ENCODE assay signal across 12 cellular contexts in the genomic region with DNA sequence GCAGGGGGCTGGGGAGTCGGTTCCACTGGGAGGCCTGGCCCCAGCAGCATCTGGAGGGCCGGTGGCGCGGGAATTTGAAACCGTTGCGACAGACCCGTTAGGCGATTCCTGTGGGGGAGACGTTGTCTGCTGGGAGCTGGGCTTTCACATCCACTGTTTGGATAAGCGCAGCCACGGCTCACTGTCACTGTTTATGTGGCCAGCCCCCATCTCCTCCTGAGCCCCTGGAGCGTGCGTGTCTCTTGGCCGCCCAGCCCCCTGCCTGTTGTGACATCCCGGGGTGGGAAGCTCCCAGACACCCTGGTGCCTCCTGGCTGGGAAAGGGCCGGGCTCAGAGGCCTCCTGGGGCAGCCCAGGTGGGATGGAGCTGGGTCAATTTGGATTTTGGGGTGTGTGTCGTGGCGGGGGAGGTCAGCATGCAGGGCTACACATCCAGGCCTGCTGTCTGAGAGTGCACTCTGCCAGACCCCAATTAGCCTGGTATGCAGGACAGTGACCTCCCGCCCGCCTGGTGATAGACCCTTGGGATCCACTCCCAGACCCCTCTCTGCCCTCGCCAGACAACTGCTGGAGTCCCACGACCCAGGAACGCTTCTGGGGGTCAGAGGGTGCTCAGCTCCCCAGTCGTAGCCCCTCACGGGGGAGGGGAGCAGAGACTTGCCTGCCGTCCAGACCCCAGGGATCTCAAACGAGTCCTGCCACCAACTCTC.
DNase-seq lines count a peak whose midpoint lies in the region; ATAC-seq, FAIRE-seq and TF ChIP-seq lines count a peak whose summit lies in the region.
"Had no signal": no experiment of that assay in that cellular context is flagged by ENCODE, and none has a peak within 500 bp of the region (broad histone marks: within the 10 kb centered on the region; RNA-seq: fewer than 3 reads in every experiment).

No MANE protein-coding gene starts in this region.

- ATAC-seq in K562 (no peak), HG03108 (IDR thresholded peaks at IDR 0.05; ENCODE audit: unreplicated experiment) (no peak)
- ATAC-seq: PC-3 had no signal

- no peak for TF ChIP-seq POLR2A in K562 (conservative IDR thresholded peaks at IDR 0.05)

- no peaks in the 10 kb centered on the region for H3K9me1 ChIP-seq in K562 (ENCODE audit: control insufficient read depth, insufficient read depth, low read length)

- no peaks in the 10 kb centered on the region for H3K36me3 ChIP-seq in K562 (ENCODE audit: control insufficient read depth, insufficient read depth, low read length)
- H3K36me3 ChIP-seq: neural progenitor cell had no signal

- POLR2A ChIA-PET in AG04449 (lab: Yijun Ruan, JAX) (interaction anchor here (0.9 to 1.5 kb wide), 2 partner anchors 10 to 102 kb away, joined by 3 read pairs; no protein-coding TSS in a partner anchor), K562 (lab: Yijun Ruan, JAX) (interaction anchor here (0.6 to 0.7 kb wide), 3 partner anchors 10 to 1236 kb away, joined by 3 to 4 read pairs (median 3); no protein-coding TSS in a partner anchor)

- TF ChIP-seq CTCF in AG04449 (IDR thresholded peaks at IDR 0.05; ENCODE audit: insufficient read depth, low read length, missing control alignments) (no peak), K562 (IDR thresholded peaks at IDR 0.05 in 2 of 3, conservative IDR thresholded peaks at IDR 0.05 in 1 of 3; ENCODE audit: insufficient read depth in 2 of 3, low read depth in 1 of 3, low read length in 3 of 3) (no peak)

- H3K4me3 ChIP-seq in AG04449 (ENCODE audit: low read depth, low read length) (no peak overlapping the region), K562 (no peak overlapping the region)
- H3K4me3 ChIP-seq: neural progenitor cell had no signal

- no peak for FAIRE-seq in K562 (lab: Jason Lieb, UNC)

- no TSS peak for BruUV-seq in K562 (replicated peaks; lab: Mats Ljungman, UMichigan)

- peak; percentile 26 for DNase-seq in AG04449 (ENCODE audit: low read depth, low spot score)
- DNase-seq in KBM-7 = peak; percentile 15
- no peak for DNase-seq in K562 (ENCODE audit: extremely low read depth in 1 of 4, low spot score in 3 of 4)
- peak; percentile 97 for DNase-seq in left kidney (ENCODE audit: low read depth, low spot score)
- no peak for DNase-seq in NCI-H526 treated with DMSO at 0.1 percent for 48 hours (lab: John Stamatoyannopoulos, UW)
- DNase-seq in T-helper 9 cell = no peak
- no peak for DNase-seq in RPMI8226
- DNase-seq: cerebellar nuclear complex, NCI-H2029 treated with DMSO at 0.1 percent for 48 hours, PC-3 had no signal

- in situ Hi-C loops in KBM-7 (cut with MboI; ENCODE audit: low pct_unique_long_range_greater_than_20kb, low sequenced_read_pairs) (no loop called here), K562 (cut with MboI) (no loop called here)

- peaks cover 5% of the 10 kb centered on the region; the same call in 1 of the 2 replicates for H4K20me1 ChIP-seq in K562 (replicated peaks; ENCODE audit: control insufficient read depth, insufficient read depth, low read length)

- peaks cover 39 to 86% of the 10 kb centered on the region in 2 experiments for H3K27me3 ChIP-seq in K562 (ENCODE audit: control insufficient read depth in 2 of 2, insufficient read depth in 2 of 2, low read length in 2 of 2)
- H3K27me3 ChIP-seq: neural progenitor cell had no signal

- no peak for TF ChIP-seq RAD21 in K562 (CRISPR knock-in tag; conservative IDR thresholded peaks at IDR 0.05 in 1 of 2, IDR thresholded peaks at IDR 0.05 in 1 of 2)

- H3K4me1 ChIP-seq in K562 (replicated peaks in 1 of 2; ENCODE audit: control insufficient read depth in 2 of 2, insufficient read depth in 2 of 2, low read length in 2 of 2) = peaks cover 0 to 24% of the 10 kb centered on the region in 2 experiments; a peak in 1 of 5 replicates
- H3K4me1 ChIP-seq: neural progenitor cell had no signal

- H3K27ac ChIP-seq in K562 (ENCODE audit: extremely low read depth, low read depth, low read length) = no peak overlapping the region
- H3K27ac ChIP-seq: neural progenitor cell had no signal

- no peak overlapping the region for H3K4me2 ChIP-seq in K562 (ENCODE audit: insufficient read depth, low read length)
- H3K4me2 ChIP-seq: neural progenitor cell had no signal

- H3K9ac ChIP-seq in K562 (ENCODE audit: insufficient read depth in 1 of 2, low read depth in 2 of 2, low read length in 2 of 2) = 0 out of 4 replicates have a peak overlapping the region, but pooled peaks of 1 of the 2 experiments have one; percentile 26
- H3K9ac ChIP-seq: neural progenitor cell had no signal

- no peaks in the 10 kb centered on the region for H3K79me2 ChIP-seq in K562 (ENCODE audit: control insufficient read depth, insufficient read depth, low read length)

- WGBS in K562 (ENCODE audit: insufficient coverage, low coverage, missing lambda C conversion rate) = 1% methylated on average over 27 of the region's 27 CpGs

- no peak for TF ChIP-seq EP300 in K562 (IDR thresholded peaks at IDR 0.05; ENCODE audit: low read length)

- no peak overlapping the region for H2AFZ ChIP-seq in K562 (ENCODE audit: low read depth, low read length)
- H2AFZ ChIP-seq: neural progenitor cell had no signal

- intact Hi-C loops in K562 (cut with micrococcal nuclease) = no loop called here

- CTCF ChIA-PET in AG04449 (lab: Yijun Ruan, JAX) = no interaction called here
- CTCF ChIA-PET in K562 (lab: Yijun Ruan, JAX; ENCODE audit: low intra/inter-chr PET ratio) = no interaction called here

- H3K9me3 ChIP-seq in K562 (replicated peaks; ENCODE audit: control insufficient read depth, insufficient read depth, low read depth, low read length) = no peaks in the 10 kb centered on the region

TF ChIP-seq in K562, 482 proteins besides CTCF, POLR2A, EP300 and RAD21:
- TF ChIP-seq CEBPB (tag; IDR thresholded peaks at IDR 0.05) (peak; percentile 62), FOXK2 (conservative IDR thresholded peaks at IDR 0.05 in 1 of 2, IDR thresholded peaks at IDR 0.05 in 1 of 2; ENCODE audit: low read depth in 2 of 2) (no peak), TEAD1 (CRISPR knock-in tag; IDR thresholded peaks at IDR 0.05) (no peak)

Comparison
In these comparisons a context has a peak if more than half of its experiments do, and no peak if none do; other contexts are left out.
1. DNase-seq: peak in AG04449 (single experiment), KBM-7 (single experiment) and left kidney (single experiment); none in K562 (0 of 4), NCI-H526 treated with DMSO at 0.1 percent for 48 hours (single experiment), T-helper 9 cell (single experiment) and RPMI8226 (single experiment).